Comparison of ENCODE assay signal across 1 cellular context in genomic region chr2:128381001-128381938, GRCh38.
TF ChIP-seq lines count a peak whose summit lies in the region.

No MANE protein-coding gene starts in this region.

TF ChIP-seq in HepG2, 621 proteins besides CTCF, POLR2A, EP300 and RAD21 (continued from another document and continues in another):
- TF ChIP-seq ZUFSP (CRISPR knock-in tag; IDR thresholded peaks at IDR 0.05; ENCODE audit: borderline replicate concordance), result no peak
- 0 out of 2 replicates have a peak, but pooled peaks have one; percentile 40 for TF ChIP-seq KDM1A (CRISPR knock-in tag; IDR thresholded peaks at IDR 0.05)
- TF ChIP-seq AKNA (CRISPR knock-in tag; IDR thresholded peaks at IDR 0.05; ENCODE audit: borderline replicate concordance), result no peak
- TF ChIP-seq JUND (CRISPR knock-in tag; IDR thresholded peaks at IDR 0.05), result no peak
- TF ChIP-seq ZNF441 (CRISPR knock-in tag; IDR thresholded peaks at IDR 0.05; ENCODE audit: borderline replicate concordance), result 0 out of 2 replicates have a peak, but pooled peaks have one; percentile 42
- TF ChIP-seq ZNF674 (CRISPR knock-in tag; IDR thresholded peaks at IDR 0.05; ENCODE audit: low read depth), result no peak; the same call in 1 of the 2 replicates
- no peak for TF ChIP-seq ATF3 (CRISPR knock-in tag; IDR thresholded peaks at IDR 0.05)
- TF ChIP-seq DNMT1 (CRISPR knock-in tag; IDR thresholded peaks at IDR 0.05), result no peak
- TF ChIP-seq IKZF4 (CRISPR knock-in tag; IDR thresholded peaks at IDR 0.05; ENCODE audit: borderline replicate concordance, low read depth, not compliant biosample characterization), result no peak
- TF ChIP-seq ZNF296 (CRISPR knock-in tag; conservative IDR thresholded peaks at IDR 0.05), result peak; percentile 73; the same call in 1 of the 2 replicates
- TF ChIP-seq ZNF20 (CRISPR knock-in tag; IDR thresholded peaks at IDR 0.05), result no peak
- TF ChIP-seq ZBTB4 (CRISPR knock-in tag; IDR thresholded peaks at IDR 0.05; ENCODE audit: borderline replicate concordance), result no peak
- no peak for TF ChIP-seq ZNF343 (CRISPR knock-in tag; IDR thresholded peaks at IDR 0.05)
- TF ChIP-seq TIGD3 (CRISPR knock-in tag; IDR thresholded peaks at IDR 0.05; ENCODE audit: borderline replicate concordance), result no peak
- no peak for TF ChIP-seq ZNF224 (CRISPR knock-in tag; IDR thresholded peaks at IDR 0.05)
- peak; percentile 83; the same call in 1 of the 2 replicates for TF ChIP-seq THRA (CRISPR knock-in tag; IDR thresholded peaks at IDR 0.05; ENCODE audit: borderline replicate concordance)
- TF ChIP-seq ZNF605 (CRISPR knock-in tag; IDR thresholded peaks at IDR 0.05), result no peak
- TF ChIP-seq REPIN1 (CRISPR knock-in tag; IDR thresholded peaks at IDR 0.05; ENCODE audit: borderline replicate concordance, low read depth), result no peak; the same call in 1 of the 2 replicates
- no peak for TF ChIP-seq FOXK1 (CRISPR knock-in tag; IDR thresholded peaks at IDR 0.05; ENCODE audit: borderline replicate concordance, low read depth)
- peak; percentile 98 for TF ChIP-seq TFAP4 (IDR thresholded peaks at IDR 0.05; ENCODE audit: borderline replicate concordance, low read depth)
- TF ChIP-seq PRDM10 (CRISPR knock-in tag; IDR thresholded peaks at IDR 0.05; ENCODE audit: low read depth), result no peak
- TF ChIP-seq ZNF775 (CRISPR knock-in tag; IDR thresholded peaks at IDR 0.05; ENCODE audit: borderline replicate concordance), result no peak
- no peak for TF ChIP-seq ZNF841 (CRISPR knock-in tag; IDR thresholded peaks at IDR 0.05; ENCODE audit: borderline replicate concordance)
- no peak for TF ChIP-seq SNAPC2 (CRISPR knock-in tag; IDR thresholded peaks at IDR 0.05)
- TF ChIP-seq ATRX (CRISPR knock-in tag; IDR thresholded peaks at IDR 0.05; ENCODE audit: borderline replicate concordance), result no peak
- no peak for TF ChIP-seq EHMT2 (IDR thresholded peaks at IDR 0.05; ENCODE audit: borderline replicate concordance, low read depth, low read length)
- TF ChIP-seq GTF2F1 (IDR thresholded peaks at IDR 0.05; ENCODE audit: low read length), result no peak
- TF ChIP-seq KLF9 (CRISPR knock-in tag; IDR thresholded peaks at IDR 0.05; ENCODE audit: low read depth), result peak; percentile 95
- no peak for TF ChIP-seq ATAD3A (CRISPR knock-in tag; IDR thresholded peaks at IDR 0.05)
- no peak for TF ChIP-seq MBD4 (IDR thresholded peaks at IDR 0.05; ENCODE audit: borderline replicate concordance, low read length)
- TF ChIP-seq ATF2 (CRISPR knock-in tag; IDR thresholded peaks at IDR 0.05), result peak; percentile 55; the same call in 1 of the 2 replicates
- no peak for TF ChIP-seq ZNF225 (CRISPR knock-in tag; IDR thresholded peaks at IDR 0.05)
